ENCODE assay signal across 1 cellular context in the genomic region with DNA sequence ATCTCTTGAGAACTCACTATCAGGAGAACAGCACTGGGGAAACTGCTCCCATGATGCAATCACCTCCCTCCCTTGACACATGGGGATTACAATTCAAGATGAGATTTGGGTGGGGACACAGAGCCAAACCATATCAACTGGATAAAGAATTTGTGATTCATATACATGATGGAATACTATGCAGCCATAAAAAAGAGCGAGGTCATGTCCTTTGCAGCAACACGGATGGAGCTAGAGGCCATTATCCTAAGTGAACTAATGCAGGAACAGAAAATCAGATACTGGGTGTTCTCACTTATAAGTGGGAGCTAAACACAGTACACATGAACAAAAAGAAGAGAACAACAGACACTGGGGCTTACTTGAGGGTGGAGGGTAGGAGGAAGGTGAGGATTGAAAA.
TF ChIP-seq lines count a peak whose summit lies in the region.

No MANE protein-coding gene starts in this region.

TF ChIP-seq in HepG2, 621 proteins besides CTCF, POLR2A, EP300 and RAD21 (continued from another document):
- TF ChIP-seq ATF7 (IDR thresholded peaks at IDR 0.05) (peak; percentile 10; the same call in 1 of the 2 replicates), ATF7 (CRISPR knock-in tag; IDR thresholded peaks at IDR 0.05) (no peak)
